In the genomic region with DNA sequence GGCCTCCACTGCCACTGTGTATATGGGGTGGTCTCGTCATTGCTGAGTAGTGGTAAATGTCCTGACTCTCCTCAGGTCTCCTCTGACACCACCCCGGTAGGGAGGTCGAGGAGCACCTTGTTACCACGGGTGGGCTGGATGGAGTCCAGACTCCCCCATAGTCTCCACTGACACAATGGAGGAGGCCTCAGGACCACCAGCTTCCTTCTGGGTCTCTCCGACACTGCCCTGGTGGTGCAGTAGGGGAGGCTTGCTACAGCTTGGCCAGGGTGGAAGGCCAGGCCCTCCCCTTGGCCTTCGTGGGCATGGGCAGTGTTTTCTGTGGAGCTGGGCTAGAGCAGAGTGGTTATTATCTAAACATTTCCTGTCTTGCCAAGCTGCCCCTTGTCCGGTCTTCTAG, we compare ENCODE assay signal across 15 cellular contexts. TPM values are rescaled to one million over a fixed set of nuclear protein-coding genes. Genes with fewer than 3 reads are reported as not detected.
DNase-seq lines count a peak whose midpoint lies in the region; ATAC-seq and TF ChIP-seq lines count a peak whose summit lies in the region.
"Had no signal": no experiment of that assay in that cellular context is flagged by ENCODE, and none has a peak within 500 bp of the region (broad histone marks: within the 10 kb centered on the region; RNA-seq: fewer than 3 reads in every experiment).

No MANE protein-coding gene starts in this region.

- WGBS in endodermal cell (ENCODE audit: insufficient coverage in 1 of 2, insufficient read length in 1 of 2), 2 experiments: 72% methylated on average over 7 of the region's 7 CpGs; no CpG with 5 or more reads in 1 of the 2 experiments

- no peaks in the 10 kb centered on the region for H3K4me1 Mint-ChIP-seq in endodermal cell
- H3K4me1 Mint-ChIP-seq: CD4-positive, alpha-beta memory T cell had no signal

- no peaks in the 10 kb centered on the region for H3K9me3 ChIP-seq in endodermal cell (ENCODE audit: control insufficient read depth, low read length)
- no peaks in the 10 kb centered on the region for H3K9me3 ChIP-seq in left lung

- intact Hi-C loops in left lung (cut with DNase I): loop anchor here in 1 of 2 donors (10.0 kb wide), 1 partner anchor 465 kb away; no protein-coding TSS in a partner anchor
- intact Hi-C loops in posterior vena cava (cut with DNase I): no loop called here

- no peaks in the 10 kb centered on the region for H3K4me1 ChIP-seq in endodermal cell (ENCODE audit: control insufficient read depth, insufficient read depth, low read length)
- no peaks in the 10 kb centered on the region for H3K4me1 ChIP-seq in left lung
- H3K4me1 ChIP-seq: HAP-1 had no signal

- peaks cover 2% of the 10 kb centered on the region for H3K36me3 Mint-ChIP-seq in endodermal cell (ENCODE audit: low read depth)
- H3K36me3 Mint-ChIP-seq: CD4-positive, alpha-beta memory T cell had no signal

- TF ChIP-seq CTCF in endodermal cell (conservative IDR thresholded peaks at IDR 0.05) (no peak), left lung (IDR thresholded peaks at IDR 0.05) (no peak)

- no peak overlapping the region for H3K27ac ChIP-seq in endodermal cell (ENCODE audit: low read depth, low read length)
- peak overlapping the region in 1 of 2 donors; percentile 7 for H3K27ac ChIP-seq in left lung

- H3K27me3 ChIP-seq in endodermal cell (ENCODE audit: control insufficient read depth, insufficient read depth, low read length, poor library complexity, severe bottlenecking) (no peaks in the 10 kb centered on the region), left lung (no peaks in the 10 kb centered on the region)

- no peak overlapping the region for H3K4me3 Mint-ChIP-seq in endodermal cell
- H3K4me3 Mint-ChIP-seq: CD4-positive, alpha-beta memory T cell; HFFc6 had no signal

- H3K4me3 ChIP-seq in endodermal cell (ENCODE audit: low read length) (no peak overlapping the region), left lung (no peak overlapping the region)
- H3K4me3 ChIP-seq: HAP-1 had no signal

- H3K9ac ChIP-seq in endodermal cell (ENCODE audit: extremely low read depth, low read length, poor library complexity, severe bottlenecking): no peak overlapping the region

- DNase-seq in endodermal cell (peak; percentile 12), left lung (no peak), posterior vena cava (ENCODE audit: low spot score) (peak; percentile 53), germinal center (ENCODE audit: low spot score) (no peak)
- DNase-seq in activated CD8-positive, alpha-beta memory T cell treated with anti-CD3 and anti-CD28 coated beads, Interleukin-2, amount 50 U/mL, for 48 hours: no peak
- DNase-seq: C1 segment of cervical spinal cord; Calu3; CD4-positive, alpha-beta memory T cell; COR-L47; DMS79 treated with DMSO at 0.1 percent for 48 hours; GF-D8; GOT3; HFFc6 had no signal

- H3K9me3 Mint-ChIP-seq in endodermal cell: peaks cover 4% of the 10 kb centered on the region

- ATAC-seq in left lung: peak; percentile 20
- no peak for ATAC-seq in HG03342 (IDR thresholded peaks at IDR 0.05; ENCODE audit: unreplicated experiment)

- no peak overlapping the region for H3K27ac Mint-ChIP-seq in endodermal cell
- H3K27ac Mint-ChIP-seq: CD4-positive, alpha-beta memory T cell; HFFc6 had no signal

- H3K36me3 ChIP-seq in endodermal cell (ENCODE audit: control insufficient read depth, insufficient read depth, low read length) (no peaks in the 10 kb centered on the region), left lung (no peaks in the 10 kb centered on the region)
- H3K36me3 ChIP-seq: HAP-1 had no signal

- H3K27me3 Mint-ChIP-seq in endodermal cell (ENCODE audit: insufficient read depth): peaks cover 5% of the 10 kb centered on the region

RNA-seq across cellular contexts. Expression of a gene that starts 15.4 kb away (rescaled TPM):
- total RNA-seq in endodermal cell (10 to 100 TPM; 62.2 to 74.9 TPM), left lung (10 to 100 TPM; 50.7 to 57.5 TPM), posterior vena cava (100 to 1,000 TPM in 1 of 2 donors, 10 to 100 TPM in 1; 85.2 to 114 TPM)
- 46.2 TPM for polyA plus RNA-seq in endodermal cell (2013, experiment 1 of 2)
- 45.0 TPM for polyA plus RNA-seq in endodermal cell (2013, experiment 2 of 2)
- polyA plus RNA-seq: CD4-positive, alpha-beta memory T cell had no signal

Comparison
In these comparisons a context has a peak if more than half of its experiments do, and no peak if none do; other contexts are left out.
1. DNase-seq: peak in endodermal cell (single experiment) and posterior vena cava (single experiment); none in left lung (0 of 2), germinal center (single experiment) and activated CD8-positive, alpha-beta memory T cell treated with anti-CD3 and anti-CD28 coated beads, Interleukin-2, amount 50 U/mL, for 48 hours (single experiment).